Comparison of ENCODE assay signal across 2 cellular contexts in the genomic region with DNA sequence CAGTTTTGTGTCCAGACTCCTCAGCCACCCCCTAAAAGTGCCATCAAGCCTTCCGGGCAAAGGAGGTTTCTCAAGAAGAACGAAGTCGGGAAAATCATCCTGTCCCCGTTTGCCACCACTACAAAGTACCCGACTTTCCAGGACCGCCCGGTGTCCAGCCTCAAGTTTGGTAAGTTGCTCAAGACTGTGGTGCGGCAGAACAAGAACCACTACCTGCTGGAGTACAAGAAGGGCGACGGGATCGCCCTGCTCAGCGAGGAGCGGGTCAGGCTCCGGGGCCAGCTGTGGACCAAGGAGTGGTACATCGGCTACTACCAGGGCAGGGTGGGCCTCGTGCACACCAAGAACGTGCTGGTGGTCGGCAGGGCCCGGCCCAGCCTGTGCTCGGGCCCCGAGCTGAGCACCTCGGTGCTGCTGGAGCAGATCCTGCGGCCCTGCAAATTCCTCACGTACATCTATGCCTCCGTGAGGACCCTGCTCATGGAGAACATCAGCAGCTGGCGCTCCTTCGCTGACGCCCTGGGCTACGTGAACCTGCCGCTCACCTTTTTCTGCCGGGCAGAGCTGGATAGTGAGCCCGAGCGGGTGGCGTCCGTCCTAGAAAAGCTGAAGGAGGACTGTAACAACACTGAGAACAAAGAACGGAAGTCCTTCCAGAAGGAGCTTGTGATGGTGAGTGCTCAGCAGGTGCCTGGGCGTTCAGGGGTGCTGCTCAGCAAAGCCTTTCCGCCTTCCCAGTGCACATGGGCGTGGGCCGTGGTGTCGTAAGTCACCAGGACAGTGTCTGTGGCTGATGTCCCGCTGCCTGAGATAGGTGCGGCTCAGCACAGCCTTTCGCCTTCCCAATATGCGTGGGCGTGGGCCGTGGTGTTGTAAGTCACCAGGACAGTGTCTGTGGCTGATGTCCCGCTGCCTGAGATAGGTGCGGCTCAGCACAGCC.
A peak's percentile ranks its signal among the peaks of the same experiment; 100 is the strongest.
TF ChIP-seq lines count a peak whose summit lies in the region.

No MANE protein-coding gene starts in this region.

TF ChIP-seq in HepG2, 621 proteins besides CTCF, POLR2A, EP300 and RAD21:
- TF ChIP-seq, protein P1, sequence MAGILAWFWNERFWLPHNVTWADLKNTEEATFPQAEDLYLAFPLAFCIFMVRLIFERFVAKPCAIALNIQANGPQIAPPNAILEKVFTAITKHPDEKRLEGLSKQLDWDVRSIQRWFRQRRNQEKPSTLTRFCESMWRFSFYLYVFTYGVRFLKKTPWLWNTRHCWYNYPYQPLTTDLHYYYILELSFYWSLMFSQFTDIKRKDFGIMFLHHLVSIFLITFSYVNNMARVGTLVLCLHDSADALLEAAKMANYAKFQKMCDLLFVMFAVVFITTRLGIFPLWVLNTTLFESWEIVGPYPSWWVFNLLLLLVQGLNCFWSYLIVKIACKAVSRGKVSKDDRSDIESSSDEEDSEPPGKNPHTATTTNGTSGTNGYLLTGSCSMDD (CRISPR knock-in tag; IDR thresholded peaks at IDR 0.05): peak; percentile 24; the same call in 1 of the 2 replicates
- TF ChIP-seq ZNF335 (CRISPR knock-in tag; IDR thresholded peaks at IDR 0.05) (no peak), AGO2 (optimal IDR thresholded peaks at IDR 0.05; ENCODE audit: low read depth, low read length) (peak; percentile 49), ZNF10 (CRISPR knock-in tag; IDR thresholded peaks at IDR 0.05; ENCODE audit: borderline replicate concordance, low read depth) (no peak), ZC3H13 (CRISPR knock-in tag; IDR thresholded peaks at IDR 0.05) (peak; percentile 25; the same call in 1 of the 2 replicates)
TF ChIP-seq in HepG2: peak in this region for 3.

TF ChIP-seq in IMR-90, 13 proteins besides CTCF, POLR2A, EP300 and RAD21:
- no peak for TF ChIP-seq RFX5 (IDR thresholded peaks at IDR 0.05; ENCODE audit: low read depth, low read length)
- no peak for TF ChIP-seq MAFK (IDR thresholded peaks at IDR 0.05; ENCODE audit: low read depth, low read length)
- TF ChIP-seq BHLHE40 (IDR thresholded peaks at IDR 0.05; ENCODE audit: low read depth, low read length): no peak
- no peak for TF ChIP-seq FOS (IDR thresholded peaks at IDR 0.05; ENCODE audit: low read depth, low read length)
- no peak for TF ChIP-seq MAZ (IDR thresholded peaks at IDR 0.05; ENCODE audit: borderline replicate concordance, low read depth, low read length)
- no peak for TF ChIP-seq RCOR1 (IDR thresholded peaks at IDR 0.05; ENCODE audit: insufficient replicate concordance, low read length)
- no peak for TF ChIP-seq MXI1 (IDR thresholded peaks at IDR 0.05; ENCODE audit: borderline replicate concordance, low read depth, low read length)
- TF ChIP-seq CEBPB (IDR thresholded peaks at IDR 0.05; ENCODE audit: low read depth, low read length): no peak
- TF ChIP-seq, protein P2, sequence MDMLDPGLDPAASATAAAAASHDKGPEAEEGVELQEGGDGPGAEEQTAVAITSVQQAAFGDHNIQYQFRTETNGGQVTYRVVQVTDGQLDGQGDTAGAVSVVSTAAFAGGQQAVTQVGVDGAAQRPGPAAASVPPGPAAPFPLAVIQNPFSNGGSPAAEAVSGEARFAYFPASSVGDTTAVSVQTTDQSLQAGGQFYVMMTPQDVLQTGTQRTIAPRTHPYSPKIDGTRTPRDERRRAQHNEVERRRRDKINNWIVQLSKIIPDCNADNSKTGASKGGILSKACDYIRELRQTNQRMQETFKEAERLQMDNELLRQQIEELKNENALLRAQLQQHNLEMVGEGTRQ (IDR thresholded peaks at IDR 0.05; ENCODE audit: low read depth, low read length): no peak
- TF ChIP-seq NFE2L2 (IDR thresholded peaks at IDR 0.05; ENCODE audit: low read depth, low read length): no peak
- no peak for TF ChIP-seq SMC3 (IDR thresholded peaks at IDR 0.05; ENCODE audit: low read depth, low read length)
- no peak for TF ChIP-seq CHD1 (IDR thresholded peaks at IDR 0.05; ENCODE audit: low read depth, low read length)
- TF ChIP-seq, protein P3, sequence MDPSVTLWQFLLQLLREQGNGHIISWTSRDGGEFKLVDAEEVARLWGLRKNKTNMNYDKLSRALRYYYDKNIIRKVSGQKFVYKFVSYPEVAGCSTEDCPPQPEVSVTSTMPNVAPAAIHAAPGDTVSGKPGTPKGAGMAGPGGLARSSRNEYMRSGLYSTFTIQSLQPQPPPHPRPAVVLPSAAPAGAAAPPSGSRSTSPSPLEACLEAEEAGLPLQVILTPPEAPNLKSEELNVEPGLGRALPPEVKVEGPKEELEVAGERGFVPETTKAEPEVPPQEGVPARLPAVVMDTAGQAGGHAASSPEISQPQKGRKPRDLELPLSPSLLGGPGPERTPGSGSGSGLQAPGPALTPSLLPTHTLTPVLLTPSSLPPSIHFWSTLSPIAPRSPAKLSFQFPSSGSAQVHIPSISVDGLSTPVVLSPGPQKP (IDR thresholded peaks at IDR 0.05; ENCODE audit: borderline replicate concordance, low read depth, low read length): no peak
